In genomic region chr10:8337332-8337651, GRCh38 we compare ENCODE assay signal across 22 cellular contexts.
DNase-seq lines count a peak whose midpoint lies in the region; ATAC-seq and TF ChIP-seq lines count a peak whose summit lies in the region.
"Had no signal": no experiment of that assay in that cellular context is flagged by ENCODE, and none has a peak within 500 bp of the region (broad histone marks: within the 10 kb centered on the region; RNA-seq: fewer than 3 reads in every experiment).

No MANE protein-coding gene starts in this region.

- H3K36me3 Mint-ChIP-seq in activated CD4-positive, alpha-beta T cell treated with anti-CD3 and anti-CD28 coated beads, Interleukin-2, amount 10 ng/mL, durations not matched to agents 24 days and 14 days (ENCODE audit: low read depth) = peaks cover 7% of the 10 kb centered on the region
- no peaks in the 10 kb centered on the region for H3K36me3 Mint-ChIP-seq in stimulated activated naive CD8-positive, alpha-beta T cell treated with anti-CD3 and anti-CD28 coated beads, Interleukin-15, Interleukin-2, amounts not matched to agents 100 ng/mL and 50 ng/mL, for 24 hours (ENCODE audit: low read depth)

- H3K4me3 ChIP-seq in fibroblast of villous mesenchyme (ENCODE audit: low read depth, low read length) = no peak overlapping the region
- H3K4me3 ChIP-seq: HAP-1, SJSA1 had no signal

- CTCF ChIA-PET in HEK293T (lab: Yijun Ruan, JAX) = no interaction called here

- POLR2A ChIA-PET in HEK293T (lab: Yijun Ruan, JAX) = no interaction called here

- peaks cover 21% of the 10 kb centered on the region for H3K4me1 Mint-ChIP-seq in activated CD4-positive, alpha-beta T cell treated with anti-CD3 and anti-CD28 coated beads, Interleukin-2, amount 10 ng/mL, durations not matched to agents 24 days and 14 days
- H3K4me1 Mint-ChIP-seq in stimulated activated naive CD8-positive, alpha-beta T cell treated with anti-CD3 and anti-CD28 coated beads, Interleukin-15, Interleukin-2, amounts not matched to agents 100 ng/mL and 50 ng/mL, for 24 hours (ENCODE audit: low read depth) = peaks cover 12% of the 10 kb centered on the region
- H3K4me1 Mint-ChIP-seq in stimulated activated naive CD8-positive, alpha-beta T cell treated with anti-CD3 and anti-CD28 coated beads, Interleukin-15, amount 100 ng/mL, for 72 hours = peaks cover 9% of the 10 kb centered on the region

- H3K4me3 Mint-ChIP-seq in activated CD4-positive, alpha-beta T cell treated with anti-CD3 and anti-CD28 coated beads, Interleukin-2, amount 10 ng/mL, durations not matched to agents 24 days and 14 days = no peak overlapping the region
- H3K4me3 Mint-ChIP-seq in stimulated activated naive CD8-positive, alpha-beta T cell treated with anti-CD3 and anti-CD28 coated beads, Interleukin-15, Interleukin-2, amounts not matched to agents 100 ng/mL and 50 ng/mL, for 24 hours = no peak overlapping the region
- no peak overlapping the region for H3K4me3 Mint-ChIP-seq in stimulated activated naive CD8-positive, alpha-beta T cell treated with anti-CD3 and anti-CD28 coated beads, Interleukin-15, amount 100 ng/mL, for 72 hours

- no peak for TF ChIP-seq CTCF in fibroblast of villous mesenchyme (IDR thresholded peaks at IDR 0.05; ENCODE audit: insufficient read depth, low read depth, low read length)
- TF ChIP-seq CTCF in GM20000 (IDR thresholded peaks at IDR 0.05; ENCODE audit: extremely low read depth, missing control alignments) = no peak

- H3K27ac Mint-ChIP-seq in activated CD4-positive, alpha-beta T cell treated with anti-CD3 and anti-CD28 coated beads, Interleukin-2, amount 10 ng/mL, durations not matched to agents 24 days and 14 days = peak overlapping the region; percentile 16
- H3K27ac Mint-ChIP-seq in stimulated activated naive CD8-positive, alpha-beta T cell treated with anti-CD3 and anti-CD28 coated beads, Interleukin-15, Interleukin-2, amounts not matched to agents 100 ng/mL and 50 ng/mL, for 24 hours = peak overlapping the region; percentile 22
- H3K27ac Mint-ChIP-seq in stimulated activated naive CD8-positive, alpha-beta T cell treated with anti-CD3 and anti-CD28 coated beads, Interleukin-15, amount 100 ng/mL, for 72 hours = no peak overlapping the region

- H3K27me3 Mint-ChIP-seq in activated CD4-positive, alpha-beta T cell treated with anti-CD3 and anti-CD28 coated beads, Interleukin-2, amount 10 ng/mL, durations not matched to agents 24 days and 14 days = peaks cover 9% of the 10 kb centered on the region
- no peaks in the 10 kb centered on the region for H3K27me3 Mint-ChIP-seq in stimulated activated naive CD8-positive, alpha-beta T cell treated with anti-CD3 and anti-CD28 coated beads, Interleukin-15, Interleukin-2, amounts not matched to agents 100 ng/mL and 50 ng/mL, for 24 hours
- H3K27me3 Mint-ChIP-seq in stimulated activated naive CD8-positive, alpha-beta T cell treated with anti-CD3 and anti-CD28 coated beads, Interleukin-15, amount 100 ng/mL, for 72 hours = no peaks in the 10 kb centered on the region

- DNase-seq in activated CD4-positive, alpha-beta T cell treated with anti-CD3 and anti-CD28 coated beads, Interleukin-2, amount 10 ng/mL, durations not matched to agents 24 days and 14 days = no peak
- no peak for DNase-seq in activated CD4-positive, alpha-beta T cell treated with anti-CD3 and anti-CD28 coated beads, Interleukin-2, amount 50 U/mL, for 4 hours
- no peak for DNase-seq in stimulated activated naive CD8-positive, alpha-beta T cell treated with anti-CD3 and anti-CD28 coated beads, Interleukin-15, amount 100 ng/mL, for 72 hours
- DNase-seq in fibroblast of villous mesenchyme (ENCODE audit: low read depth) (peak; percentile 9), GM20000 (ENCODE audit: low spot score) (no peak), HEK293T (ENCODE audit: extremely low spot score) (no peak)
- no peak for DNase-seq in stimulated activated CD4-positive, alpha-beta T cell treated with anti-CD3 and anti-CD28 coated beads, Interleukin-4, amount 100 ng/mL, for 1 hour
- DNase-seq: COR-L47, GOT3, Karpas-422, NCI-H1092, NCI-H1417 treated with DMSO at 0.1 percent for 48 hours, NCI-H1694 treated with DMSO at 0.1 percent for 48 hours, NCI-H2081, NCI-H226, NCI-H510A, NCI-H69, Right ventricle myocardium superior, RPMI8226 had no signal

- ATAC-seq in stimulated activated naive CD8-positive, alpha-beta T cell treated with anti-CD3 and anti-CD28 coated beads, Interleukin-15, amount 100 ng/mL, for 72 hours = no peak

- intact Hi-C loops in activated CD4-positive, alpha-beta T cell treated with anti-CD3 and anti-CD28 coated beads, Interleukin-2, amount 10 ng/mL, durations not matched to agents 24 days and 14 days (cut with micrococcal nuclease) = loop anchor here (10.0 kb wide), 1 partner anchor 238 kb away; no protein-coding TSS in a partner anchor

- peaks cover 17% of the 10 kb centered on the region for H3K9me3 Mint-ChIP-seq in activated CD4-positive, alpha-beta T cell treated with anti-CD3 and anti-CD28 coated beads, Interleukin-2, amount 10 ng/mL, durations not matched to agents 24 days and 14 days
- H3K9me3 Mint-ChIP-seq in stimulated activated naive CD8-positive, alpha-beta T cell treated with anti-CD3 and anti-CD28 coated beads, Interleukin-15, Interleukin-2, amounts not matched to agents 100 ng/mL and 50 ng/mL, for 24 hours = peaks cover 11% of the 10 kb centered on the region
- H3K9me3 Mint-ChIP-seq in stimulated activated naive CD8-positive, alpha-beta T cell treated with anti-CD3 and anti-CD28 coated beads, Interleukin-15, amount 100 ng/mL, for 72 hours = peaks cover 6 to 15% of the 10 kb centered on the region in 2 donors

TF ChIP-seq in HEK293T, 16 proteins besides CTCF, POLR2A, EP300 and RAD21:
- TF ChIP-seq FOXA1 (IDR thresholded peaks at IDR 0.05) (no peak), TARDBP (IDR thresholded peaks at IDR 0.05) (no peak), ARNT (IDR thresholded peaks at IDR 0.05) (no peak), SUZ12 (IDR thresholded peaks at IDR 0.05) (no peak), ZNF384 (IDR thresholded peaks at IDR 0.05) (no peak), CTBP1 (IDR thresholded peaks at IDR 0.05; ENCODE audit: borderline replicate concordance) (no peak), BHLHE40 (IDR thresholded peaks at IDR 0.05; ENCODE audit: borderline replicate concordance) (no peak), FOXM1 (IDR thresholded peaks at IDR 0.05; ENCODE audit: borderline replicate concordance) (no peak), HDGF (IDR thresholded peaks at IDR 0.05; ENCODE audit: borderline replicate concordance) (no peak), FOXK2 (IDR thresholded peaks at IDR 0.05) (no peak), LEF1 (IDR thresholded peaks at IDR 0.05; ENCODE audit: borderline replicate concordance) (no peak), SP1 (IDR thresholded peaks at IDR 0.05) (no peak), ELF4 (IDR thresholded peaks at IDR 0.05) (no peak), L3MBTL2 (conservative IDR thresholded peaks at IDR 0.05) (no peak), NFRKB (IDR thresholded peaks at IDR 0.05) (no peak)
- TF ChIP-seq, protein P1, sequence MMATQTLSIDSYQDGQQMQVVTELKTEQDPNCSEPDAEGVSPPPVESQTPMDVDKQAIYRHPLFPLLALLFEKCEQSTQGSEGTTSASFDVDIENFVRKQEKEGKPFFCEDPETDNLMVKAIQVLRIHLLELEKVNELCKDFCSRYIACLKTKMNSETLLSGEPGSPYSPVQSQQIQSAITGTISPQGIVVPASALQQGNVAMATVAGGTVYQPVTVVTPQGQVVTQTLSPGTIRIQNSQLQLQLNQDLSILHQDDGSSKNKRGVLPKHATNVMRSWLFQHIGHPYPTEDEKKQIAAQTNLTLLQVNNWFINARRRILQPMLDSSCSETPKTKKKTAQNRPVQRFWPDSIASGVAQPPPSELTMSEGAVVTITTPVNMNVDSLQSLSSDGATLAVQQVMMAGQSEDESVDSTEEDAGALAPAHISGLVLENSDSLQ (IDR thresholded peaks at IDR 0.05) = no peak

Comparison
In these comparisons a context has a peak if more than half of its experiments do, and no peak if none do; other contexts are left out.
1. H3K27ac Mint-ChIP-seq: peak in activated CD4-positive, alpha-beta T cell treated with anti-CD3 and anti-CD28 coated beads, Interleukin-2, amount 10 ng/mL, durations not matched to agents 24 days and 14 days (single experiment) and stimulated activated naive CD8-positive, alpha-beta T cell treated with anti-CD3 and anti-CD28 coated beads, Interleukin-15, Interleukin-2, amounts not matched to agents 100 ng/mL and 50 ng/mL, for 24 hours (single experiment); none in stimulated activated naive CD8-positive, alpha-beta T cell treated with anti-CD3 and anti-CD28 coated beads, Interleukin-15, amount 100 ng/mL, for 72 hours (0 of 2).